Comparison of ENCODE assay signal across 8 cellular contexts in the genomic region with DNA sequence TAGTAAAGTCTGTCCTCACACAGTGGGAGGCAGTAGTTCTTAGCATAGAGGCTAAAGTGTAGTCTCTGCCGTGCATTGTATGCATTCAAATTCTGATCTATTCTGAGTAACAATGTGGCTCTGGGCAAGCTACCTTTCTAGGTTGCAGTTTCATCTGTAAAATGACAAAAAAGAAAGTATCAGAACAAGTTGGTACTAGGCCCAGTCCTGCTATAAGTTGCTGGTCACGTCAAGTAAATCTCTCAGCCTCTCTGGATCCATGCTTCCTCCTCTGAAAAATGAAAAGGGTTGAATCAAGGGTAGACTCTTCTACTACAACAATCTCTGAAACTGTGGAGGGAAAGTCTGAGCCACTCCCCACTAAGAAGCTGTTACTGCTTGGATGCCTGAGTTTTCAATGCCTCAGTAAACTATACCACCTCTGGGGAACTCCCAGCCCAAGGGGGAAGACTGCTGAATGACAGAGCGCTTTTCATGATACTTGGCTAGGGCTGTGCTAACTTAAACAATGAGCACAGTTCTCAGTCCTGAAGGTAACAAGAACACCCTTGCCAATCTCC.
DNase-seq lines count a peak whose midpoint lies in the region; ATAC-seq and TF ChIP-seq lines count a peak whose summit lies in the region.

No MANE protein-coding gene starts in this region.

- no peaks in the 10 kb centered on the region for H3K36me3 Mint-ChIP-seq in activated naive CD8-positive, alpha-beta T cell treated with anti-CD3 and anti-CD28 coated beads, Interleukin-2, amount 50 U/mL, for 24 hours (ENCODE audit: low read depth)

- H3K27ac Mint-ChIP-seq in activated naive CD8-positive, alpha-beta T cell treated with anti-CD3 and anti-CD28 coated beads, Interleukin-2, amount 50 U/mL, for 24 hours: peak overlapping the region; percentile 33

- peaks cover 18% of the 10 kb centered on the region for H3K4me1 Mint-ChIP-seq in activated naive CD8-positive, alpha-beta T cell treated with anti-CD3 and anti-CD28 coated beads, Interleukin-2, amount 50 U/mL, for 24 hours

- no peak overlapping the region for H3K4me3 Mint-ChIP-seq in activated naive CD8-positive, alpha-beta T cell treated with anti-CD3 and anti-CD28 coated beads, Interleukin-2, amount 50 U/mL, for 24 hours

- TF ChIP-seq CTCF in GM10248 (IDR thresholded peaks at IDR 0.05; ENCODE audit: control extremely low read depth, extremely low read depth, low read depth, missing control alignments): no peak

- H3K9me3 Mint-ChIP-seq in activated naive CD8-positive, alpha-beta T cell treated with anti-CD3 and anti-CD28 coated beads, Interleukin-2, amount 50 U/mL, for 24 hours: no peaks in the 10 kb centered on the region

- POLR2A ChIA-PET in GM10248 (lab: Yijun Ruan, JAX): interaction anchor here (0.8 to 1.2 kb wide), 2 partner anchors 18 to 31 kb away, joined by 3 to 4 read pairs; no protein-coding TSS in a partner anchor

- ATAC-seq in GM19397 (IDR thresholded peaks at IDR 0.05; ENCODE audit: unreplicated experiment) (peak; percentile 81), HG03103 (IDR thresholded peaks at IDR 0.05; ENCODE audit: low read depth, unreplicated experiment) (peak; percentile 71)
- peak; percentile 81 for ATAC-seq in activated naive CD8-positive, alpha-beta T cell treated with anti-CD3 and anti-CD28 coated beads, Interleukin-2, amount 50 U/mL, for 24 hours

- CTCF ChIA-PET in GM10248 (lab: Yijun Ruan, JAX): interaction anchor here (1.0 to 9.7 kb wide), 22 partner anchors 7 to 153 kb away, joined by 3 to 147 read pairs (median 16); a partner anchor contains a TSS

- no peaks in the 10 kb centered on the region for H3K27me3 Mint-ChIP-seq in activated naive CD8-positive, alpha-beta T cell treated with anti-CD3 and anti-CD28 coated beads, Interleukin-2, amount 50 U/mL, for 24 hours

- peak; percentile 56 for DNase-seq in GM10248 (ENCODE audit: extremely low spot score)
- peak; percentile 6 for DNase-seq in activated naive CD8-positive, alpha-beta T cell treated with anti-CD3 and anti-CD28 coated beads, Interleukin-2, amount 50 U/mL, for 24 hours
- DNase-seq in AG20443 (ENCODE audit: low spot score): no peak
- no peak for DNase-seq in NCI-H226
- no peak for DNase-seq in DMS79 (lab: John Stamatoyannopoulos, UW)
- DNase-seq in medulla oblongata (ENCODE audit: extremely low spot score): no peak

Comparison
In these comparisons a context has a peak if more than half of its experiments do, and no peak if none do; other contexts are left out.
1. DNase-seq: peak in GM10248 (single experiment) and activated naive CD8-positive, alpha-beta T cell treated with anti-CD3 and anti-CD28 coated beads, Interleukin-2, amount 50 U/mL, for 24 hours (single experiment); none in AG20443 (single experiment), NCI-H226 (single experiment), DMS79 (single experiment) and medulla oblongata (single experiment).
2. Peak in every context shown above with its lines, with median percentiles within 50 percentile points of each other: ATAC-seq.